ENCODE assay signal across 9 cellular contexts in the genomic region with DNA sequence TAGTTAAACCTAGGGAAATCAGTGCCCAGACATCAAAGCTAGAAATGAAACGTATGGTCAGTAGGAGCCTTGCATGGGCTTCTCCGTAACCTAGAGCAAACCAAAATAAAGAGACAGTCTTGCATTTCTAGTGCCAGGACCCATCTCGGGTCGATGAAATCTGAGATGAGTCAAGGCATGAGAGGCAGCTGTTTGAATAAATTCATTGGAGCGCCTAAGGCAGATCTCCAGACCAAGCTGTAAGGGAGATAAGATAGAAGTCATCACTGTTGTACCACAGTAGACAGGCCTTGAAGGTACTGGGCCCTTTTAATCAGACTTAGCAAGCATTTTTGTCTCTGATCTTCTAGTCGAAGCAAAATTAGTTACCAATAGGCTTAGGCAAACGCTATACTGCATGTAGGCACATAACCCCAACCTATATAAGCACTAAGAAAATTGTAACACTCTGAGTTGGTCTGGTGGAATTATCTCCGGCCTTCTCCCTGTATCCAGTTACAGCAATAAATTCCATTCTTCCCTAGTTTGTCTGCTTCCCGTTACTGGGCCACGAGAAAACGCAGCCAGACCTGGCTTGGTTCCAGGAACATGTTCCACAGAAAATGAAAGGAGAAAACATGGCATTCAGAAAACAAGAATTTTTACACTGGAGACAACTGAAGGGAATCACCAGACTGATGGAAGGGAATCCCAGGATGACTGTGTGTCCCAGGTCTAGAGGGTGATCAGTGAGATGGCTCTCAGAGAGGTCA. TPM values are rescaled to one million over a fixed set of nuclear protein-coding genes. Genes with fewer than 3 reads are reported as not detected.
DNase-seq lines count a peak whose midpoint lies in the region; ATAC-seq and TF ChIP-seq lines count a peak whose summit lies in the region.
"Had no signal": no experiment of that assay in that cellular context is flagged by ENCODE, and none has a peak within 500 bp of the region (broad histone marks: within the 10 kb centered on the region; RNA-seq: fewer than 3 reads in every experiment).

No MANE protein-coding gene starts in this region.

- no peaks in the 10 kb centered on the region for H3K36me3 ChIP-seq in thoracic aorta
- no peaks in the 10 kb centered on the region for H3K36me3 ChIP-seq in effector memory CD4-positive, alpha-beta T cell (ENCODE audit: control insufficient read depth, insufficient read depth, low read length)

- peak; percentile 86 for DNase-seq in dedifferentiated amniotic fluid mesenchymal stem cell (ENCODE audit: extremely low spot score)
- peak; percentile 23 for DNase-seq in medulla oblongata (ENCODE audit: extremely low spot score)
- no peak for DNase-seq in thoracic aorta (ENCODE audit: low spot score)
- no peak for DNase-seq in glutamatergic neuron
- DNase-seq in activated CD4-positive, alpha-beta T cell treated with anti-CD3 and anti-CD28 coated beads, Interleukin-2, amount 50 U/mL, for 48 hours: no peak
- no peak for DNase-seq in effector memory CD4-positive, alpha-beta T cell

- no peaks in the 10 kb centered on the region for H3K27me3 ChIP-seq in thoracic aorta (replicated peaks; ENCODE audit: insufficient read depth)
- no peaks in the 10 kb centered on the region for H3K27me3 ChIP-seq in effector memory CD4-positive, alpha-beta T cell (replicated peaks; ENCODE audit: control insufficient read depth, insufficient read depth, low read length, poor library complexity, severe bottlenecking)

- no peak overlapping the region for H3K27ac Mint-ChIP-seq in glutamatergic neuron (ENCODE audit: unreplicated experiment)
- H3K27ac Mint-ChIP-seq: activated T-helper 2 cell treated with anti-CD3 and anti-CD28 coated beads, Interferon-gamma antibody, Interleukin-2, Interleukin-4, amounts not matched to agents 10 μg/mL and 5 μg/mL and 100 μg/mL, durations not matched to agents 14 hours and 24 hours and 36 hours had no signal

- TF ChIP-seq RAD21 in Ishikawa (IDR thresholded peaks at IDR 0.05; ENCODE audit: low read depth): no peak

- no peak for TF ChIP-seq CTCF in thoracic aorta (IDR thresholded peaks at IDR 0.05)
- TF ChIP-seq CTCF in glutamatergic neuron (IDR thresholded peaks at IDR 0.05; ENCODE audit: partially characterized antibody, unreplicated experiment): no peak

- peaks cover 0 to 14% of the 10 kb centered on the region in 2 donors for H3K4me1 ChIP-seq in thoracic aorta (ENCODE audit: control insufficient read depth in 1 of 2, low read depth in 2 of 2)
- H3K4me1 ChIP-seq in effector memory CD4-positive, alpha-beta T cell (ENCODE audit: control insufficient read depth, insufficient read depth, low read length, poor library complexity, severe bottlenecking): no peaks in the 10 kb centered on the region

- TF ChIP-seq EP300 in Ishikawa (IDR thresholded peaks at IDR 0.05; ENCODE audit: borderline replicate concordance): no peak; the same call in 1 of the 2 replicates

- H3K4me3 Mint-ChIP-seq in glutamatergic neuron (ENCODE audit: unreplicated experiment): no peak overlapping the region

- no peaks in the 10 kb centered on the region for H3K27me3 Mint-ChIP-seq in glutamatergic neuron (ENCODE audit: unreplicated experiment)

- no peak for ATAC-seq in thoracic aorta (ENCODE audit: insufficient number of reproducible peaks, low FRiP score, low read depth)
- no peak for ATAC-seq in HG03378 (IDR thresholded peaks at IDR 0.05; ENCODE audit: unreplicated experiment)

- peaks cover 10% of the 10 kb centered on the region for H3K36me3 Mint-ChIP-seq in glutamatergic neuron (ENCODE audit: unreplicated experiment)

- no peaks in the 10 kb centered on the region for H3K9me3 Mint-ChIP-seq in glutamatergic neuron (ENCODE audit: unreplicated experiment)
- H3K9me3 Mint-ChIP-seq: activated T-helper 2 cell treated with anti-CD3 and anti-CD28 coated beads, Interferon-gamma antibody, Interleukin-2, Interleukin-4, amounts not matched to agents 10 μg/mL and 5 μg/mL and 100 μg/mL, durations not matched to agents 14 hours and 24 hours and 36 hours had no signal

- H3K4me1 Mint-ChIP-seq in glutamatergic neuron (ENCODE audit: low read depth, unreplicated experiment): no peaks in the 10 kb centered on the region

- H3K9me3 ChIP-seq in thoracic aorta: no peaks in the 10 kb centered on the region
- H3K9me3 ChIP-seq in effector memory CD4-positive, alpha-beta T cell (ENCODE audit: control insufficient read depth, low read length): no peaks in the 10 kb centered on the region

- no peak overlapping the region for H3K4me3 ChIP-seq in thoracic aorta
- H3K4me3 ChIP-seq in effector memory CD4-positive, alpha-beta T cell (ENCODE audit: insufficient read depth, low read depth, low read length, poor library complexity, severe bottlenecking): no peak overlapping the region

- H3K27ac ChIP-seq in thoracic aorta: peak overlapping the region; percentile 56 to 81
- no peak overlapping the region for H3K27ac ChIP-seq in effector memory CD4-positive, alpha-beta T cell (ENCODE audit: insufficient read depth, low read length, poor library complexity, severe bottlenecking)

TF ChIP-seq in Ishikawa, 13 proteins besides CTCF, POLR2A, EP300 and RAD21:
- TF ChIP-seq TEAD4 (IDR thresholded peaks at IDR 0.05) (peak; percentile 38; the same call in 1 of the 2 replicates), MAX (IDR thresholded peaks at IDR 0.05) (no peak), NFIC (IDR thresholded peaks at IDR 0.05) (peak; percentile 77), CEBPB (IDR thresholded peaks at IDR 0.05) (no peak), TAF1 (IDR thresholded peaks at IDR 0.05; ENCODE audit: low read depth) (no peak)

RNA-seq across cellular contexts. Expression of gene PAPSS1, which starts 21.1 kb away (rescaled TPM):
- 10 to 100 TPM; 20.0 to 29.8 TPM for total RNA-seq in thoracic aorta
- 105 TPM for total RNA-seq in glutamatergic neuron (ENCODE audit: unreplicated experiment)

Comparison
In these comparisons a context has a peak if more than half of its experiments do, and no peak if none do; other contexts are left out.
1. DNase-seq: peak in dedifferentiated amniotic fluid mesenchymal stem cell (single experiment) and medulla oblongata (single experiment); none in thoracic aorta (single experiment), glutamatergic neuron (single experiment), activated CD4-positive, alpha-beta T cell treated with anti-CD3 and anti-CD28 coated beads, Interleukin-2, amount 50 U/mL, for 48 hours (0 of 2) and effector memory CD4-positive, alpha-beta T cell (0 of 3).